8 cellular contexts compared by ENCODE assay signal in genomic region chr12:101696477-101697196, GRCh38. TPM values are rescaled to one million over a fixed set of nuclear protein-coding genes. Genes with fewer than 3 reads are reported as not detected.
DNase-seq lines count a peak whose midpoint lies in the region; ATAC-seq and TF ChIP-seq lines count a peak whose summit lies in the region.

No MANE protein-coding gene starts in this region.

- peaks cover 3% of the 10 kb centered on the region for H3K27me3 ChIP-seq in DND-41 (ENCODE audit: insufficient read depth, low read length, poor library complexity)
- H3K27me3 ChIP-seq in ascending aorta: no peaks in the 10 kb centered on the region

- ATAC-seq in DND-41 (ENCODE audit: insufficient read depth, low read depth) (no peak; the same call in 2 of the 3 replicates), GM21529 (IDR thresholded peaks at IDR 0.05; ENCODE audit: unreplicated experiment) (peak; percentile 36), HG03432 (IDR thresholded peaks at IDR 0.05; ENCODE audit: unreplicated experiment) (no peak)

- DNase-seq in DND-41 (no peak), NCI-H510A (lab: John Stamatoyannopoulos, UW) (peak; percentile 8), ascending aorta (ENCODE audit: low spot score in 2 of 2) (peak in 1 of 2 donors; percentile 74), skeletal muscle cell (ENCODE audit: low read depth) (no peak), ecto neural progenitor cell (ENCODE audit: low spot score) (no peak)

- peaks cover 32% of the 10 kb centered on the region for H3K4me1 ChIP-seq in DND-41 (ENCODE audit: insufficient read depth, low read length)
- H3K4me1 ChIP-seq in ascending aorta: peaks cover 6 to 18% of the 10 kb centered on the region in 2 donors

- peak overlapping the region; percentile 91 for H2AFZ ChIP-seq in DND-41 (ENCODE audit: low read depth, low read length)

- H3K9me3 ChIP-seq in DND-41 (ENCODE audit: insufficient read depth, low read length, severe bottlenecking): no peaks in the 10 kb centered on the region
- no peaks in the 10 kb centered on the region for H3K9me3 ChIP-seq in ascending aorta

- peaks cover 7% of the 10 kb centered on the region for H3K79me2 ChIP-seq in DND-41 (ENCODE audit: insufficient read depth, low read length)

- H3K36me3 ChIP-seq in DND-41 (ENCODE audit: insufficient read depth, low read length) (no peaks in the 10 kb centered on the region; the same call in 1 of the 2 replicates), ascending aorta (no peaks in the 10 kb centered on the region)

- H4K20me1 ChIP-seq in DND-41 (ENCODE audit: insufficient read depth, low read length): no peaks in the 10 kb centered on the region

- intact Hi-C loops in ascending aorta (cut with DNase I): loop anchor here (2.0 to 5.0 kb wide), 5 partner anchors 79 to 1429 kb away; partner anchors contain the start of genes ARL1, DEPDC4, DRAM1 and GNPTAB

- peak overlapping the region; percentile 97 for H3K4me2 ChIP-seq in DND-41 (ENCODE audit: insufficient read depth, low read length)

- TF ChIP-seq CTCF in DND-41 (IDR thresholded peaks at IDR 0.05; ENCODE audit: borderline replicate concordance, extremely low read depth, low read length, poor library complexity, severe bottlenecking) (no peak), ascending aorta (IDR thresholded peaks at IDR 0.05) (no peak)

- peak overlapping the region; percentile 64 to 99; a peak in 3 of 4 replicates for H3K4me3 ChIP-seq in DND-41 (ENCODE audit: low read depth in 1 of 2, low read length in 2 of 2)
- peak overlapping the region; percentile 92 to 99 for H3K4me3 ChIP-seq in ascending aorta
- peak overlapping the region; percentile 83 for H3K4me3 ChIP-seq in iPS-11a (ENCODE audit: low read depth, low read length)
- peak overlapping the region; percentile 79 for H3K4me3 ChIP-seq in skeletal muscle cell (ENCODE audit: low read depth, low read length)

- H3K9ac ChIP-seq in DND-41 (ENCODE audit: low read depth, low read length): peak overlapping the region; percentile 91

- H3K27ac ChIP-seq in DND-41 (ENCODE audit: low read length) (0 out of 2 replicates have a peak overlapping the region, but pooled peaks have one; percentile 55), ascending aorta (peak overlapping the region; percentile 77 to 98)

RNA-seq across cellular contexts. Expression of gene CHPT1, which starts 0.8 kb away (rescaled TPM):
- 56.6 TPM for total RNA-seq in ascending aorta

RNA-seq across cellular contexts. Expression of gene SYCP3, which starts 42.6 kb away (rescaled TPM):
- not detected for total RNA-seq in ascending aorta
